9 cellular contexts compared by ENCODE assay signal in the genomic region with DNA sequence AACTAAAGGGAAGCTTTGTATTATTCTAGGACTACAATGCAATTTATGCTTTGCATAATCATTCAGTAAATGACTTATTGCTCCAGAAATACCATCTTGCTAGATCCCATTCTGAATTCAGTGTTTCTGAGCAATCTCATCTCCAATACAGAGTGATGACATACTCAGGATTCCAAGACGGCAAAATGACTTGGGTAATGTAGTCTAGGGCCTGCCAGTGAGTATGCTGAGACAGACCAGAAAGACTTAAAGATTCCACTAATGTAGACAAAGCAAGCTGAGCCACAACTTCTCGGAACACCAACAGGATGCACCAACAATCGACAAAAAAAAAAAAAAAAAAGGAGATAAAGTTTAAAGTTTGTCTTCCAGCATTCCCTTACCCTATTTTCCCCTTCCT. TPM values are rescaled to one million over a fixed set of nuclear protein-coding genes. Genes with fewer than 3 reads are reported as not detected.
DNase-seq lines count a peak whose midpoint lies in the region; ATAC-seq and TF ChIP-seq lines count a peak whose summit lies in the region.
"Had no signal": no experiment of that assay in that cellular context is flagged by ENCODE, and none has a peak within 500 bp of the region (broad histone marks: within the 10 kb centered on the region; RNA-seq: fewer than 3 reads in every experiment).

No MANE protein-coding gene starts in this region.

- H3K36me3 Mint-ChIP-seq in activated naive CD4-positive, alpha-beta T cell treated with anti-CD3 and anti-CD28 coated beads for 36 hours (ENCODE audit: low read depth) = peaks cover 5% of the 10 kb centered on the region
- peaks cover 16% of the 10 kb centered on the region for H3K36me3 Mint-ChIP-seq in activated T-helper 17 cell treated with anti-CD3 and anti-CD28 coated beads, Interleukin-2, amount 50 U/mL, for 72 hours (ENCODE audit: low read depth)

- H3K4me3 ChIP-seq in iPS-11a (ENCODE audit: low read depth, low read length) (peak overlapping the region; percentile 79), smooth muscle cell (peak overlapping the region; percentile 86)

- peak overlapping the region; percentile 85 for H3K27ac Mint-ChIP-seq in activated naive CD4-positive, alpha-beta T cell treated with anti-CD3 and anti-CD28 coated beads for 36 hours
- H3K27ac Mint-ChIP-seq in activated T-helper 17 cell treated with anti-CD3 and anti-CD28 coated beads, Interleukin-2, amount 50 U/mL, for 72 hours = peak overlapping the region; percentile 92

- peaks cover 29% of the 10 kb centered on the region for H3K4me1 ChIP-seq in smooth muscle cell (ENCODE audit: low read depth)

- DNase-seq in activated naive CD4-positive, alpha-beta T cell treated with anti-CD3 and anti-CD28 coated beads for 36 hours = peak; percentile 29
- DNase-seq in activated naive CD4-positive, alpha-beta T cell (lab: John Stamatoyannopoulos, UW) = no peak
- DNase-seq in smooth muscle cell (lab: John Stamatoyannopoulos, UW; ENCODE audit: unreplicated experiment) (no peak), NCI-H748 treated with DMSO at 0.1 percent for 48 hours (lab: John Stamatoyannopoulos, UW) (no peak)
- DNase-seq in stimulated activated CD4-positive, alpha-beta T cell treated with anti-CD3 and anti-CD28 coated beads, Interleukin-15, amount 100 ng/mL, for 24 hours = no peak
- DNase-seq: left cardiac atrium had no signal

- H3K4me3 Mint-ChIP-seq in activated naive CD4-positive, alpha-beta T cell treated with anti-CD3 and anti-CD28 coated beads for 36 hours = peak overlapping the region; percentile 82
- H3K4me3 Mint-ChIP-seq in activated T-helper 17 cell treated with anti-CD3 and anti-CD28 coated beads, Interleukin-2, amount 50 U/mL, for 72 hours = peak overlapping the region; percentile 88

- H3K36me3 ChIP-seq in smooth muscle cell (ENCODE audit: low read depth) = peaks cover 3% of the 10 kb centered on the region

- intact Hi-C loops in activated naive CD4-positive, alpha-beta T cell treated with anti-CD3 and anti-CD28 coated beads for 36 hours (cut with micrococcal nuclease) = loop anchor here (1.0 to 10.0 kb wide), 10 partner anchors 17 to 1710 kb away; a partner anchor contains a TSS

- peak overlapping the region; percentile 96 for H3K9ac ChIP-seq in smooth muscle cell (ENCODE audit: low read depth)

- H3K9me3 Mint-ChIP-seq in activated naive CD4-positive, alpha-beta T cell treated with anti-CD3 and anti-CD28 coated beads for 36 hours = no peaks in the 10 kb centered on the region
- no peaks in the 10 kb centered on the region for H3K9me3 Mint-ChIP-seq in activated T-helper 17 cell treated with anti-CD3 and anti-CD28 coated beads, Interleukin-2, amount 50 U/mL, for 72 hours

- H3K9me3 ChIP-seq in smooth muscle cell (replicated peaks; ENCODE audit: low read depth) = no peaks in the 10 kb centered on the region

- ATAC-seq in activated T-helper 17 cell treated with anti-CD3 and anti-CD28 coated beads, Interleukin-2, amount 50 U/mL, for 72 hours (replicated peaks) = peak; percentile 31
- ATAC-seq in GM21717 (IDR thresholded peaks at IDR 0.05; ENCODE audit: unreplicated experiment) = no peak

- TF ChIP-seq CTCF in smooth muscle cell (IDR thresholded peaks at IDR 0.05; ENCODE audit: borderline replicate concordance, insufficient read depth, poor library complexity, severe bottlenecking) = no peak

- peaks cover 59% of the 10 kb centered on the region for H3K4me1 Mint-ChIP-seq in activated naive CD4-positive, alpha-beta T cell treated with anti-CD3 and anti-CD28 coated beads for 36 hours (ENCODE audit: low read depth)
- peaks cover 34% of the 10 kb centered on the region for H3K4me1 Mint-ChIP-seq in activated T-helper 17 cell treated with anti-CD3 and anti-CD28 coated beads, Interleukin-2, amount 50 U/mL, for 72 hours

- H3K27me3 ChIP-seq in smooth muscle cell (ENCODE audit: low read depth) = no peaks in the 10 kb centered on the region

- peak overlapping the region; percentile 96 for H3K27ac ChIP-seq in smooth muscle cell (ENCODE audit: low read depth)

- 0% methylated on average over 3 of the region's 3 CpGs for WGBS in smooth muscle cell (ENCODE audit: low lambda C conversion rate)

- H3K27me3 Mint-ChIP-seq in activated naive CD4-positive, alpha-beta T cell treated with anti-CD3 and anti-CD28 coated beads for 36 hours (ENCODE audit: low read depth) = no peaks in the 10 kb centered on the region
- H3K27me3 Mint-ChIP-seq in activated T-helper 17 cell treated with anti-CD3 and anti-CD28 coated beads, Interleukin-2, amount 50 U/mL, for 72 hours = no peaks in the 10 kb centered on the region

- CTCF ChIA-PET in activated naive CD4-positive, alpha-beta T cell treated with anti-CD3 and anti-CD28 coated beads for 36 hours (lab: Charles Lee) = interaction anchor here (0.6 to 2.4 kb wide), 22 partner anchors 10 to 877 kb away, joined by 3 to 12 read pairs (median 4); a partner anchor contains a TSS

- peaks cover 36% of the 10 kb centered on the region for H4K20me1 ChIP-seq in smooth muscle cell (ENCODE audit: low read depth)

- peak overlapping the region; percentile 94 for H2AFZ ChIP-seq in smooth muscle cell (ENCODE audit: low read depth)

- peak overlapping the region; percentile 95 for H3K4me2 ChIP-seq in smooth muscle cell

- H3F3A ChIP-seq in smooth muscle cell (ENCODE audit: low read depth) = no peaks in the 10 kb centered on the region

- H3K79me2 ChIP-seq in smooth muscle cell (ENCODE audit: low read depth) = peaks cover 42% of the 10 kb centered on the region

RNA-seq across cellular contexts. Expression of a gene that starts 0.9 kb away (rescaled TPM):
- total RNA-seq in activated naive CD4-positive, alpha-beta T cell treated with anti-CD3 and anti-CD28 coated beads for 36 hours = 10 to 100 TPM; 20.6 to 21.1 TPM
- total RNA-seq in activated T-helper 17 cell treated with anti-CD3 and anti-CD28 coated beads, Interleukin-2, amount 50 U/mL, for 72 hours = 10 to 100 TPM; 25.2 to 28.1 TPM
- 50.5 and 57.5 TPM in 2 replicates for total RNA-seq in smooth muscle cell
- 18.3 and 20.5 TPM in 2 replicates for polyA plus RNA-seq in smooth muscle cell
